Comparison of ENCODE assay signal across 8 cellular contexts in genomic region chr10:72273410-72274212, GRCh38. TPM values are rescaled to one million over a fixed set of nuclear protein-coding genes. Genes with fewer than 3 reads are reported as not detected.
DNase-seq lines count a peak whose midpoint lies in the region; ATAC-seq and TF ChIP-seq lines count a peak whose summit lies in the region.

DDIT4 (plus strand) TSS chr10:72273924; CDS start chr10:72274217, 293 bp downstream.

- peak within 1 kb of the TSS; percentile 69 for H3K4me3 ChIP-seq in CD8-positive, alpha-beta T cell (ENCODE audit: low read depth, low read length)
- peak within 1 kb of the TSS; percentile 74 for H3K4me3 ChIP-seq in lung

- peak within 1 kb of the TSS; percentile 82 for H3K27ac ChIP-seq in CD8-positive, alpha-beta T cell (ENCODE audit: low read depth, low read length)
- peak within 1 kb of the TSS; percentile 92 to 95 for H3K27ac ChIP-seq in lung (ENCODE audit: low read depth in 1 of 2, low read length in 1 of 2)

- no peaks in the 10 kb centered on the region for H3K9me3 ChIP-seq in CD8-positive, alpha-beta T cell (ENCODE audit: low read length)
- no peaks in the 10 kb centered on the region for H3K9me3 ChIP-seq in lung (ENCODE audit: control insufficient read depth in 2 of 2, insufficient read depth in 1 of 2, low read length in 1 of 2)

- H3K9me3 Mint-ChIP-seq in CD8-positive, alpha-beta T cell, result no peaks in the 10 kb centered on the region

- POLR2A ChIA-PET in CD8-positive, alpha-beta T cell (lab: Charles Lee), result interaction anchor here (0.6 to 3.5 kb wide), 20 partner anchors 9 to 189 kb away, joined by 3 to 39 read pairs (median 5); partner anchors contain the start of genes ANAPC16 and ASCC1

- H3K4me1 Mint-ChIP-seq in CD8-positive, alpha-beta T cell (ENCODE audit: low read depth), result peaks cover 52% of the 10 kb centered on the region

- CTCF ChIA-PET in CD8-positive, alpha-beta T cell (lab: Charles Lee), result interaction anchor here (0.8 to 5.2 kb wide), 14 partner anchors 10 to 70 kb away, joined by 3 to 106 read pairs (median 18); partner anchors contain the start of genes ANAPC16 and ASCC1

- peak; percentile 94 for ATAC-seq in CD8-positive, alpha-beta T cell
- ATAC-seq in GM19467 (IDR thresholded peaks at IDR 0.05; ENCODE audit: unreplicated experiment) (peak; percentile 84), lung (ENCODE audit: insufficient read depth, low FRiP score) (peak; percentile 93)

- H3K27me3 ChIP-seq in CD8-positive, alpha-beta T cell (ENCODE audit: insufficient read depth, low read length), result no peaks in the 10 kb centered on the region
- H3K27me3 ChIP-seq in lung (ENCODE audit: control insufficient read depth, insufficient read depth), result no peaks in the 10 kb centered on the region

- H3K27ac Mint-ChIP-seq in CD8-positive, alpha-beta T cell, result peak within 1 kb of the TSS; percentile 93

- H3K4me3 Mint-ChIP-seq in CD8-positive, alpha-beta T cell, result peak within 1 kb of the TSS; percentile 98

- H3K4me1 ChIP-seq in CD8-positive, alpha-beta T cell (ENCODE audit: insufficient read depth, low read length), result peaks cover 30% of the 10 kb centered on the region
- H3K4me1 ChIP-seq in lung (ENCODE audit: control insufficient read depth in 2 of 2, insufficient read depth in 2 of 2, low read length in 2 of 2), result peaks cover 5 to 6% of the 10 kb centered on the region in 2 donors

- no peaks in the 10 kb centered on the region for H3K27me3 Mint-ChIP-seq in CD8-positive, alpha-beta T cell (ENCODE audit: low read depth)

- WGBS in lung, 2 donors, result 0 to 1% methylated on average over 67 of the region's 67 CpGs

- H3K36me3 Mint-ChIP-seq in CD8-positive, alpha-beta T cell, result peaks cover 30% of the 10 kb centered on the region

- DNase-seq in CD8-positive, alpha-beta T cell, result peak; percentile 94 to 98 (median 97)
- peak; percentile 84 for DNase-seq in HS-27A (ENCODE audit: low read depth)
- peak; percentile 95 for DNase-seq in NK-92 (lab: John Stamatoyannopoulos, UW; ENCODE audit: unreplicated experiment)
- DNase-seq in activated CD8-positive, alpha-beta memory T cell treated with anti-CD3 and anti-CD28 coated beads for 1 hour (ENCODE audit: extremely low read depth in 1 of 2, low read depth in 1 of 2), result peak; percentile 93 to 97
- DNase-seq in effector CD4-positive, alpha-beta T cell, result peak; percentile 96
- DNase-seq in lung (ENCODE audit: low spot score), result peak; percentile 99
- peak; percentile 93 to 97 (median 93) for DNase-seq in stimulated activated CD4-positive, alpha-beta T cell treated with anti-CD3 and anti-CD28 coated beads, TNF-alpha, amount 100 ng/mL, for 4 hours (ENCODE audit: low read depth in 3 of 3)

- H3K36me3 ChIP-seq in CD8-positive, alpha-beta T cell (ENCODE audit: insufficient read depth, low read length), result peaks cover 16% of the 10 kb centered on the region
- H3K36me3 ChIP-seq in lung (ENCODE audit: control insufficient read depth in 2 of 2, insufficient read depth in 2 of 2, low read length in 2 of 2), result peaks cover 0 to 12% of the 10 kb centered on the region in 2 donors

- no peak for TF ChIP-seq CTCF in CD8-positive, alpha-beta T cell (IDR thresholded peaks at IDR 0.05)
- no peak for TF ChIP-seq CTCF in lung (IDR thresholded peaks at IDR 0.05; ENCODE audit: control extremely low read depth, extremely low read depth)

- intact Hi-C loops in CD8-positive, alpha-beta T cell (cut with DNase I, micrococcal nuclease), result loop anchor here (1.0 to 2.0 kb wide), 8 partner anchors 12 to 185 kb away; partner anchors contain the start of genes ANAPC16 (in 1 of the 2), ASCC1 (in 1 of the 2) and SPOCK2 (in 1 of the 2)

RNA-seq across cellular contexts. Expression of gene DDIT4, which starts in this region (rescaled TPM):
- 100 to 1,000 TPM; 351 to 360 TPM for total RNA-seq in CD8-positive, alpha-beta T cell
- total RNA-seq in lung, result 100 to 1,000 TPM; 155 to 190 TPM
- 100 to 1,000 TPM in 1 of 2 donors, 10 to 100 TPM in 1; 55.3 to 188 TPM for polyA plus RNA-seq in lung

Comparison
In these comparisons a context has a peak if more than half of its experiments do, and no peak if none do; other contexts are left out.
1. Peak in every context shown above with its lines: DNase-seq, ATAC-seq, H3K4me3 ChIP-seq and H3K27ac ChIP-seq.